22 cellular contexts compared by ENCODE assay signal in genomic region chr11:66274219-66274618, GRCh38. TPM values are rescaled to one million over a fixed set of nuclear protein-coding genes. Genes with fewer than 3 reads are reported as not detected.
"Had no signal": no experiment of that assay in that cellular context is flagged by ENCODE, and none has a peak within 500 bp of the region (broad histone marks: within the 10 kb centered on the region; RNA-seq: fewer than 3 reads in every experiment).

No MANE protein-coding gene starts in this region.

- H3K9me3 ChIP-seq: esophagus squamous epithelium, gastroesophageal sphincter, left ventricle myocardium inferior, lower lobe of right lung, ovary, tibial artery, upper lobe of left lung, uterus had no signal

- H3K4me3 ChIP-seq: esophagus squamous epithelium, gastroesophageal sphincter, left ventricle myocardium inferior, lower lobe of right lung, ovary, tibial artery, upper lobe of left lung, uterus had no signal

- H3K27me3 ChIP-seq: ovary, tibial artery, upper lobe of left lung, uterus had no signal

- H3K27ac ChIP-seq: esophagus squamous epithelium, gastroesophageal sphincter, left ventricle myocardium inferior, lower lobe of right lung, ovary, tibial artery, upper lobe of left lung, uterus had no signal

- H3K27ac Mint-ChIP-seq: memory B cell; nephron progenitor cell; stimulated activated memory B cell treated with anti-CD40 and anti-IgM and Interleukin-4, amounts not matched to agents 10 μg/mL and 1 μg/mL and 100 μg/mL, for 72 hours had no signal

- H3K4me3 Mint-ChIP-seq: memory B cell; nephron progenitor cell; stimulated activated memory B cell treated with anti-CD40 and anti-IgM and Interleukin-4, amounts not matched to agents 10 μg/mL and 1 μg/mL and 100 μg/mL, for 72 hours; stimulated activated naive CD8-positive, alpha-beta T cell treated with anti-CD3 and anti-CD28 coated beads, Interleukin-15, Interleukin-2, amounts not matched to agents 100 ng/mL and 50 ng/mL, for 24 hours had no signal

- ATAC-seq: gastroesophageal sphincter; left cardiac atrium; lower lobe of right lung; right cardiac atrium; stimulated activated memory B cell treated with anti-CD40 and anti-IgM and Interleukin-4, amounts not matched to agents 10 μg/mL and 1 μg/mL and 100 μg/mL, for 72 hours had no signal

- FAIRE-seq: kidney had no signal

- DNase-seq: effector memory CD4-positive, alpha-beta T cell; esophagus squamous epithelium; foreskin fibroblast; glutamatergic neuron; kidney; left cardiac atrium; left ventricle myocardium inferior; lower lobe of right lung; midbrain; nephron progenitor cell; ovary; stimulated activated CD4-positive, alpha-beta T cell treated with anti-CD3 and anti-CD28 coated beads, Interleukin-4, amount 100 ng/mL, for 1 hour; stimulated activated CD8-positive, alpha-beta memory T cell treated with anti-CD3 and anti-CD28 coated beads, Interleukin-4, amount 100 ng/mL, for 48 hours; tibial artery; upper lobe of left lung; uterus had no signal

- H3K27me3 Mint-ChIP-seq: memory B cell had no signal

- H3K36me3 ChIP-seq: ovary, uterus had no signal

- H3K9me3 Mint-ChIP-seq: memory B cell; nephron progenitor cell; stimulated activated memory B cell treated with anti-CD40 and anti-IgM and Interleukin-4, amounts not matched to agents 10 μg/mL and 1 μg/mL and 100 μg/mL, for 72 hours; stimulated activated naive CD8-positive, alpha-beta T cell treated with anti-CD3 and anti-CD28 coated beads, Interleukin-15, Interleukin-2, amounts not matched to agents 100 ng/mL and 50 ng/mL, for 24 hours had no signal

RNA-seq across cellular contexts. Expression of gene CNIH2, which starts 3.8 kb away (rescaled TPM):
- total RNA-seq: left cardiac atrium, left ventricle myocardium inferior, posterior vena cava had no signal

RNA-seq across cellular contexts. Expression of gene TMEM151A, which starts 17.5 kb away (rescaled TPM):
- total RNA-seq: esophagus squamous epithelium, left ventricle myocardium inferior, lower lobe of right lung, posterior vena cava had no signal
